Comparison of ENCODE assay signal across 8 cellular contexts in the genomic region with DNA sequence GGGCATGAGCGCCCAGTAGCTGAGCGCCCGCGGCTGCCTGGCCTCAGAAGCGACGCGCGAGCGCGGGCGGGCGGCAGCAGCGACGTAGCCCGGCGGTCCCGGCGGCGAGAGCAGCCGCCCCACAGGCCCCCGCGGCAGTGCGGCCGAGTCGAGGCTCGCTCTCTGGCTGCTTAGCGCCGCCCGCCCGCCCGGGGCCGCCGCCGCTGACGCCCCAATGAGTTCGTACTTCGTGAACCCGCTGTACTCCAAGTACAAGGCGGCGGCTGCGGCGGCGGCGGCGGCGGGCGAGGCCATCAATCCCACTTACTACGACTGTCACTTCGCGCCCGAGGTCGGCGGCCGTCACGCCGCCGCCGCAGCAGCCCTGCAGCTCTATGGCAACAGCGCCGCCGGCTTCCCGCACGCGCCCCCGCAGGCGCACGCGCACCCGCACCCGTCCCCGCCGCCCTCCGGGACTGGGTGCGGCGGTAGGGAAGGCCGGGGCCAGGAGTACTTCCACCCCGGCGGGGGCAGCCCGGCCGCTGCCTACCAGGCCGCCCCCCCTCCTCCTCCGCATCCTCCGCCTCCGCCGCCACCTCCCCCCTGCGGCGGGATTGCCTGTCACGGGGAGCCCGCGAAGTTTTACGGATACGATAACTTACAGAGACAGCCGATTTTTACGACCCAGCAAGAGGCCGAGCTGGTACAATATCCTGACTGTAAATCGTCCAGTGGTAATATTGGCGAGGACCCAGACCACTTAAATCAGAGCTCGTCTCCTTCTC.
DNase-seq lines count a peak whose midpoint lies in the region; ATAC-seq lines count a peak whose summit lies in the region.

No MANE protein-coding gene starts in this region.

- peaks cover 34% of the 10 kb centered on the region for H3K4me1 Mint-ChIP-seq in stimulated activated naive CD8-positive, alpha-beta T cell treated with anti-CD3 and anti-CD28 coated beads, Interleukin-15, Interleukin-2, amounts not matched to agents 100 ng/mL and 50 ng/mL, for 24 hours (ENCODE audit: low read depth)

- DNase-seq in stimulated activated CD4-positive, alpha-beta T cell treated with anti-CD3 and anti-CD28 coated beads, Interleukin-4, amount 100 ng/mL, for 1 hour = peak; percentile 32
- no peak for DNase-seq in stimulated activated CD4-positive, alpha-beta T cell treated with anti-CD3 and anti-CD28 coated beads, Interleukin-4, amount 100 ng/mL, for 24 hours
- peak; percentile 67 for DNase-seq in activated CD8-positive, alpha-beta memory T cell treated with anti-CD3 and anti-CD28 coated beads, Interleukin-2, amount 50 U/mL, for 48 hours
- DNase-seq in iPS-NIHi11 (ENCODE audit: low spot score) (peak; percentile 59), GM19240 (ENCODE audit: insufficient read length, low spot score) (no peak)

- peaks cover 6% of the 10 kb centered on the region for H3K36me3 Mint-ChIP-seq in stimulated activated naive CD8-positive, alpha-beta T cell treated with anti-CD3 and anti-CD28 coated beads, Interleukin-15, Interleukin-2, amounts not matched to agents 100 ng/mL and 50 ng/mL, for 24 hours (ENCODE audit: low read depth)

- peaks cover 89% of the 10 kb centered on the region for H3K27me3 Mint-ChIP-seq in stimulated activated naive CD8-positive, alpha-beta T cell treated with anti-CD3 and anti-CD28 coated beads, Interleukin-15, Interleukin-2, amounts not matched to agents 100 ng/mL and 50 ng/mL, for 24 hours

- H3K9me3 Mint-ChIP-seq in stimulated activated naive CD8-positive, alpha-beta T cell treated with anti-CD3 and anti-CD28 coated beads, Interleukin-15, Interleukin-2, amounts not matched to agents 100 ng/mL and 50 ng/mL, for 24 hours = no peaks in the 10 kb centered on the region

- peak overlapping the region; percentile 75 for H3K27ac Mint-ChIP-seq in stimulated activated naive CD8-positive, alpha-beta T cell treated with anti-CD3 and anti-CD28 coated beads, Interleukin-15, Interleukin-2, amounts not matched to agents 100 ng/mL and 50 ng/mL, for 24 hours

- no peak for ATAC-seq in GM18502 (IDR thresholded peaks at IDR 0.05; ENCODE audit: poor library complexity, unreplicated experiment)
- no peak for ATAC-seq in HG02588 (IDR thresholded peaks at IDR 0.05; ENCODE audit: unreplicated experiment)

- H3K4me3 Mint-ChIP-seq in stimulated activated naive CD8-positive, alpha-beta T cell treated with anti-CD3 and anti-CD28 coated beads, Interleukin-15, Interleukin-2, amounts not matched to agents 100 ng/mL and 50 ng/mL, for 24 hours = peak overlapping the region; percentile 59

Comparison
In these comparisons a context has a peak if more than half of its experiments do, and no peak if none do; other contexts are left out.
1. DNase-seq: peak in stimulated activated CD4-positive, alpha-beta T cell treated with anti-CD3 and anti-CD28 coated beads, Interleukin-4, amount 100 ng/mL, for 1 hour (single experiment), activated CD8-positive, alpha-beta memory T cell treated with anti-CD3 and anti-CD28 coated beads, Interleukin-2, amount 50 U/mL, for 48 hours (single experiment) and iPS-NIHi11 (single experiment); none in stimulated activated CD4-positive, alpha-beta T cell treated with anti-CD3 and anti-CD28 coated beads, Interleukin-4, amount 100 ng/mL, for 24 hours (single experiment) and GM19240 (single experiment).